Comparison of ENCODE assay signal across 1 cellular context in the genomic region with DNA sequence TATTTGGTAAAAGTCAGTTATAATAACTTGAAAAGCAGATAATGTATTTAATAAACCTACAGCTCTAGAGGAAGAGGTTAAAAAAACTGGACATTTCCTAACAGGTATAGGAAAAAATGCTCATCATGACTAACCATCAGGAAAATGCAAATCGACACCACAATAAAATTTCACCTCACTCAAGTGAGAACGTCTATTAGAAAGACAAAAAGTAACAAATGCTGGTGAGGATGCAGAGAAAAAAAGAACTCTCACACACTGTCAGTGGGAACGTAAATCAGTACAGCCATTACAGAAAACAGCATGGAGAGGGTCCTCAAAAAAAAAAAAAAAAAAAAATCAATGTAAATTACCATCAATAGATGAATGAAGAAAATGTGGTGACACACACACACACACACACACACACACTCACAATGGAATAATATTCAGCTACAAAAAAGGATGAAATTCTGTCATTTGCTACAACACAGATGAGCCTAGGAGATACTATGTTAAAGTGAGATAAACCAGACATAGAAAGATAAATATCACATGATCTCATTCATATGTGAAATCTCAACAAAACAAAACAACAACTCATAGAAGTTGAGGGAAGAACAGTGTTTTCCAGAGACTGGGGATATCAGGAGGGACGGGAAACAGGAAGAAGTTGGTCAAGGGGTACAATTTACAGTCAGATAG.
TF ChIP-seq lines count a peak whose summit lies in the region.

No MANE protein-coding gene starts in this region.

TF ChIP-seq in WTC11, 78 proteins besides CTCF, POLR2A, EP300 and RAD21 (continued from another document):
- TF ChIP-seq, protein P1, sequence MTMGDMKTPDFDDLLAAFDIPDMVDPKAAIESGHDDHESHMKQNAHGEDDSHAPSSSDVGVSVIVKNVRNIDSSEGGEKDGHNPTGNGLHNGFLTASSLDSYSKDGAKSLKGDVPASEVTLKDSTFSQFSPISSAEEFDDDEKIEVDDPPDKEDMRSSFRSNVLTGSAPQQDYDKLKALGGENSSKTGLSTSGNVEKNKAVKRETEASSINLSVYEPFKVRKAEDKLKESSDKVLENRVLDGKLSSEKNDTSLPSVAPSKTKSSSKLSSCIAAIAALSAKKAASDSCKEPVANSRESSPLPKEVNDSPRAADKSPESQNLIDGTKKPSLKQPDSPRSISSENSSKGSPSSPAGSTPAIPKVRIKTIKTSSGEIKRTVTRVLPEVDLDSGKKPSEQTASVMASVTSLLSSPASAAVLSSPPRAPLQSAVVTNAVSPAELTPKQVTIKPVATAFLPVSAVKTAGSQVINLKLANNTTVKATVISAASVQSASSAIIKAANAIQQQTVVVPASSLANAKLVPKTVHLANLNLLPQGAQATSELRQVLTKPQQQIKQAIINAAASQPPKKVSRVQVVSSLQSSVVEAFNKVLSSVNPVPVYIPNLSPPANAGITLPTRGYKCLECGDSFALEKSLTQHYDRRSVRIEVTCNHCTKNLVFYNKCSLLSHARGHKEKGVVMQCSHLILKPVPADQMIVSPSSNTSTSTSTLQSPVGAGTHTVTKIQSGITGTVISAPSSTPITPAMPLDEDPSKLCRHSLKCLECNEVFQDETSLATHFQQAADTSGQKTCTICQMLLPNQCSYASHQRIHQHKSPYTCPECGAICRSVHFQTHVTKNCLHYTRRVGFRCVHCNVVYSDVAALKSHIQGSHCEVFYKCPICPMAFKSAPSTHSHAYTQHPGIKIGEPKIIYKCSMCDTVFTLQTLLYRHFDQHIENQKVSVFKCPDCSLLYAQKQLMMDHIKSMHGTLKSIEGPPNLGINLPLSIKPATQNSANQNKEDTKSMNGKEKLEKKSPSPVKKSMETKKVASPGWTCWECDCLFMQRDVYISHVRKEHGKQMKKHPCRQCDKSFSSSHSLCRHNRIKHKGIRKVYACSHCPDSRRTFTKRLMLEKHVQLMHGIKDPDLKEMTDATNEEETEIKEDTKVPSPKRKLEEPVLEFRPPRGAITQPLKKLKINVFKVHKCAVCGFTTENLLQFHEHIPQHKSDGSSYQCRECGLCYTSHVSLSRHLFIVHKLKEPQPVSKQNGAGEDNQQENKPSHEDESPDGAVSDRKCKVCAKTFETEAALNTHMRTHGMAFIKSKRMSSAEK (CRISPR knock-in tag; IDR thresholded peaks at IDR 0.05; ENCODE audit: borderline replicate concordance) = no peak
- TF ChIP-seq, protein P2, sequence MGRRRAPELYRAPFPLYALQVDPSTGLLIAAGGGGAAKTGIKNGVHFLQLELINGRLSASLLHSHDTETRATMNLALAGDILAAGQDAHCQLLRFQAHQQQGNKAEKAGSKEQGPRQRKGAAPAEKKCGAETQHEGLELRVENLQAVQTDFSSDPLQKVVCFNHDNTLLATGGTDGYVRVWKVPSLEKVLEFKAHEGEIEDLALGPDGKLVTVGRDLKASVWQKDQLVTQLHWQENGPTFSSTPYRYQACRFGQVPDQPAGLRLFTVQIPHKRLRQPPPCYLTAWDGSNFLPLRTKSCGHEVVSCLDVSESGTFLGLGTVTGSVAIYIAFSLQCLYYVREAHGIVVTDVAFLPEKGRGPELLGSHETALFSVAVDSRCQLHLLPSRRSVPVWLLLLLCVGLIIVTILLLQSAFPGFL (CRISPR knock-in tag; IDR thresholded peaks at IDR 0.05; ENCODE audit: borderline replicate concordance) = no peak
- TF ChIP-seq, protein P3, sequence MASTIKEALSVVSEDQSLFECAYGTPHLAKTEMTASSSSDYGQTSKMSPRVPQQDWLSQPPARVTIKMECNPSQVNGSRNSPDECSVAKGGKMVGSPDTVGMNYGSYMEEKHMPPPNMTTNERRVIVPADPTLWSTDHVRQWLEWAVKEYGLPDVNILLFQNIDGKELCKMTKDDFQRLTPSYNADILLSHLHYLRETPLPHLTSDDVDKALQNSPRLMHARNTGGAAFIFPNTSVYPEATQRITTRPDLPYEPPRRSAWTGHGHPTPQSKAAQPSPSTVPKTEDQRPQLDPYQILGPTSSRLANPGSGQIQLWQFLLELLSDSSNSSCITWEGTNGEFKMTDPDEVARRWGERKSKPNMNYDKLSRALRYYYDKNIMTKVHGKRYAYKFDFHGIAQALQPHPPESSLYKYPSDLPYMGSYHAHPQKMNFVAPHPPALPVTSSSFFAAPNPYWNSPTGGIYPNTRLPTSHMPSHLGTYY (CRISPR knock-in tag; IDR thresholded peaks at IDR 0.05) = no peak
- TF ChIP-seq, protein P4, sequence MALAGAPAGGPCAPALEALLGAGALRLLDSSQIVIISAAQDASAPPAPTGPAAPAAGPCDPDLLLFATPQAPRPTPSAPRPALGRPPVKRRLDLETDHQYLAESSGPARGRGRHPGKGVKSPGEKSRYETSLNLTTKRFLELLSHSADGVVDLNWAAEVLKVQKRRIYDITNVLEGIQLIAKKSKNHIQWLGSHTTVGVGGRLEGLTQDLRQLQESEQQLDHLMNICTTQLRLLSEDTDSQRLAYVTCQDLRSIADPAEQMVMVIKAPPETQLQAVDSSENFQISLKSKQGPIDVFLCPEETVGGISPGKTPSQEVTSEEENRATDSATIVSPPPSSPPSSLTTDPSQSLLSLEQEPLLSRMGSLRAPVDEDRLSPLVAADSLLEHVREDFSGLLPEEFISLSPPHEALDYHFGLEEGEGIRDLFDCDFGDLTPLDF (CRISPR knock-in tag; IDR thresholded peaks at IDR 0.05) = no peak
- TF ChIP-seq SMAD3 (CRISPR knock-in tag; IDR thresholded peaks at IDR 0.05; ENCODE audit: borderline replicate concordance) = no peak
- TF ChIP-seq SP1 (CRISPR knock-in tag; conservative IDR thresholded peaks at IDR 0.05) = no peak
- TF ChIP-seq, protein P5, sequence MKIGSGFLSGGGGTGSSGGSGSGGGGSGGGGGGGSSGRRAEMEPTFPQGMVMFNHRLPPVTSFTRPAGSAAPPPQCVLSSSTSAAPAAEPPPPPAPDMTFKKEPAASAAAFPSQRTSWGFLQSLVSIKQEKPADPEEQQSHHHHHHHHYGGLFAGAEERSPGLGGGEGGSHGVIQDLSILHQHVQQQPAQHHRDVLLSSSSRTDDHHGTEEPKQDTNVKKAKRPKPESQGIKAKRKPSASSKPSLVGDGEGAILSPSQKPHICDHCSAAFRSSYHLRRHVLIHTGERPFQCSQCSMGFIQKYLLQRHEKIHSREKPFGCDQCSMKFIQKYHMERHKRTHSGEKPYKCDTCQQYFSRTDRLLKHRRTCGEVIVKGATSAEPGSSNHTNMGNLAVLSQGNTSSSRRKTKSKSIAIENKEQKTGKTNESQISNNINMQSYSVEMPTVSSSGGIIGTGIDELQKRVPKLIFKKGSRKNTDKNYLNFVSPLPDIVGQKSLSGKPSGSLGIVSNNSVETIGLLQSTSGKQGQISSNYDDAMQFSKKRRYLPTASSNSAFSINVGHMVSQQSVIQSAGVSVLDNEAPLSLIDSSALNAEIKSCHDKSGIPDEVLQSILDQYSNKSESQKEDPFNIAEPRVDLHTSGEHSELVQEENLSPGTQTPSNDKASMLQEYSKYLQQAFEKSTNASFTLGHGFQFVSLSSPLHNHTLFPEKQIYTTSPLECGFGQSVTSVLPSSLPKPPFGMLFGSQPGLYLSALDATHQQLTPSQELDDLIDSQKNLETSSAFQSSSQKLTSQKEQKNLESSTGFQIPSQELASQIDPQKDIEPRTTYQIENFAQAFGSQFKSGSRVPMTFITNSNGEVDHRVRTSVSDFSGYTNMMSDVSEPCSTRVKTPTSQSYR (CRISPR knock-in tag; IDR thresholded peaks at IDR 0.05) = no peak
- TF ChIP-seq, protein P6, sequence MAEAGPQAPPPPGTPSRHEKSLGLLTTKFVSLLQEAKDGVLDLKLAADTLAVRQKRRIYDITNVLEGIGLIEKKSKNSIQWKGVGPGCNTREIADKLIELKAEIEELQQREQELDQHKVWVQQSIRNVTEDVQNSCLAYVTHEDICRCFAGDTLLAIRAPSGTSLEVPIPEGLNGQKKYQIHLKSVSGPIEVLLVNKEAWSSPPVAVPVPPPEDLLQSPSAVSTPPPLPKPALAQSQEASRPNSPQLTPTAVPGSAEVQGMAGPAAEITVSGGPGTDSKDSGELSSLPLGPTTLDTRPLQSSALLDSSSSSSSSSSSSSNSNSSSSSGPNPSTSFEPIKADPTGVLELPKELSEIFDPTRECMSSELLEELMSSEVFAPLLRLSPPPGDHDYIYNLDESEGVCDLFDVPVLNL (CRISPR knock-in tag; IDR thresholded peaks at IDR 0.05; ENCODE audit: borderline replicate concordance, low read depth) = no peak
- no peak for TF ChIP-seq HMGA2 (CRISPR knock-in tag; IDR thresholded peaks at IDR 0.05)
- TF ChIP-seq, protein P7, sequence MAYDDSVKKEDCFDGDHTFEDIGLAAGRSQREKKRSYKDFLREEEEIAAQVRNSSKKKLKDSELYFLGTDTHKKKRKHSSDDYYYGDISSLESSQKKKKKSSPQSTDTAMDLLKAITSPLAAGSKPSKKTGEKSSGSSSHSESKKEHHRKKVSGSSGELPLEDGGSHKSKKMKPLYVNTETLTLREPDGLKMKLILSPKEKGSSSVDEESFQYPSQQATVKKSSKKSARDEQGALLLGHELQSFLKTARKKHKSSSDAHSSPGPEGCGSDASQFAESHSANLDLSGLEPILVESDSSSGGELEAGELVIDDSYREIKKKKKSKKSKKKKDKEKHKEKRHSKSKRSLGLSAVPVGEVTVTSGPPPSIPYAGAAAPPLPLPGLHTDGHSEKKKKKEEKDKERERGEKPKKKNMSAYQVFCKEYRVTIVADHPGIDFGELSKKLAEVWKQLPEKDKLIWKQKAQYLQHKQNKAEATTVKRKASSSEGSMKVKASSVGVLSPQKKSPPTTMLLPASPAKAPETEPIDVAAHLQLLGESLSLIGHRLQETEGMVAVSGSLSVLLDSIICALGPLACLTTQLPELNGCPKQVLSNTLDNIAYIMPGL (CRISPR knock-in tag; IDR thresholded peaks at IDR 0.05) = no peak
- TF ChIP-seq ZNF671 (CRISPR knock-in tag; IDR thresholded peaks at IDR 0.05) = no peak
